ENCODE assay signal across 20 cellular contexts in the genomic region with DNA sequence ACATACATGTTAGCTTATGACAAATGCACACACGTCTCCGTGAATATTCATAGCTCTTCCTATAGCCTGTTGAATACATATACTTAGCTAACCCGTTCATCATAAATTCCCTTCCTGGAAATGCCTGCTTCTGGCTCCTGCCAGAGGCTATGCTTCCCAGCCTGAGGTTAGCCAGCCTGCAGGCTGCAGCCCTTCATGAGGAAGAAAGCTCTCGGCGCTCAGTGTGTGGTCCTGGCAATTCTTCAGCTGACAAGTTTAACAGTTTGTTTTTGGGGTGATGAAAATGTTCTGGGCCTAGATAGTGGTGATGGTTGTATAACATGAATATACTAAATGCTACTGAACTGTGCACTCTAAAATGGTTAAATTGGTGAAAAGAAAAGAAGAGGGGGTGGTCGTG. TPM values are rescaled to one million over a fixed set of nuclear protein-coding genes. Genes with fewer than 3 reads are reported as not detected.
"Had no signal": no experiment of that assay in that cellular context is flagged by ENCODE, and none has a peak within 500 bp of the region (broad histone marks: within the 10 kb centered on the region; RNA-seq: fewer than 3 reads in every experiment).

No MANE protein-coding gene starts in this region.

- H3K4me1 ChIP-seq: heart right ventricle, right atrium auricular region, sigmoid colon had no signal

- DNase-seq: cortex of kidney; effector memory CD4-positive, alpha-beta T cell; heart right ventricle; hypothalamus; kidney glomerular epithelial cell; naive thymus-derived CD4-positive, alpha-beta T cell; sigmoid colon; stimulated activated CD4-positive, alpha-beta T cell treated with anti-CD3 and anti-CD28 coated beads, Interleukin-2, amount 100 ng/mL, for 24 hours; stimulated activated CD4-positive, alpha-beta T cell treated with anti-CD3 and anti-CD28 coated beads, Interleukin-4, amount 100 ng/mL, for 4 hours; stimulated activated naive B cell treated with anti-CD40 and anti-IgM and Interleukin-4, amounts not matched to agents 10 μg/mL and 1 μg/mL and 100 μg/mL, for 72 hours; stimulated activated naive CD8-positive, alpha-beta T cell treated with anti-CD3 and anti-CD28 coated beads, Interleukin-15, amount 100 ng/mL, for 72 hours; trophoblast cell had no signal

- H3K27ac ChIP-seq: heart right ventricle, neutrophil, right atrium auricular region, sigmoid colon, skin epidermis had no signal

- H3K4me3 ChIP-seq: heart right ventricle, right atrium auricular region, sigmoid colon, skin epidermis had no signal

- H3K27me3 ChIP-seq: neutrophil, right atrium auricular region had no signal

- FAIRE-seq: endometrium, frontal cortex, islet of Langerhans had no signal

- H3K9me3 ChIP-seq: heart right ventricle, neutrophil, right atrium auricular region, sigmoid colon had no signal

- H3K36me3 ChIP-seq: heart right ventricle, neutrophil, right atrium auricular region, sigmoid colon had no signal

RNA-seq across cellular contexts. Expression of a gene that starts 53.8 kb away (rescaled TPM):
- total RNA-seq: mononuclear cell; naive thymus-derived CD4-positive, alpha-beta T cell; pulmonary artery endothelial cell had no signal
- polyA plus RNA-seq: naive thymus-derived CD4-positive, alpha-beta T cell had no signal
